Comparison of ENCODE assay signal across 16 cellular contexts in genomic region chr16:31712064-31712540, GRCh38.
A peak's percentile ranks its signal among the peaks of the same experiment; 100 is the strongest.
DNase-seq lines count a peak whose midpoint lies in the region; ATAC-seq, FAIRE-seq and TF ChIP-seq lines count a peak whose summit lies in the region.
"Had no signal": no experiment of that assay in that cellular context is flagged by ENCODE, and none has a peak within 500 bp of the region (broad histone marks: within the 10 kb centered on the region; RNA-seq: fewer than 3 reads in every experiment).

No MANE protein-coding gene starts in this region.

- FAIRE-seq in astrocyte (lab: Jason Lieb, UNC), result no peak

- H3K9me3 ChIP-seq in astrocyte (ENCODE audit: insufficient read depth, low read depth, low read length), result no peaks in the 10 kb centered on the region
- H3K9me3 ChIP-seq in ascending aorta, result no peaks in the 10 kb centered on the region
- H3K9me3 ChIP-seq: MG63, suprapubic skin had no signal

- no peak overlapping the region for H3K9ac ChIP-seq in astrocyte (ENCODE audit: low read length)

- no peak for ATAC-seq in activated CD8-positive, alpha-beta memory T cell treated with anti-CD3 and anti-CD28 coated beads, Interleukin-2, amount 10 ng/mL, durations not matched to agents 7 days and 5 days
- ATAC-seq in HG03342 (IDR thresholded peaks at IDR 0.05; ENCODE audit: unreplicated experiment), result no peak

- H3K9me3 Mint-ChIP-seq in activated CD8-positive, alpha-beta memory T cell treated with anti-CD3 and anti-CD28 coated beads, Interleukin-2, amount 10 ng/mL, durations not matched to agents 7 days and 5 days (ENCODE audit: low read depth), result no peaks in the 10 kb centered on the region
- no peaks in the 10 kb centered on the region for H3K9me3 Mint-ChIP-seq in astrocyte (ENCODE audit: unreplicated experiment)
- peaks cover 31% of the 10 kb centered on the region for H3K9me3 Mint-ChIP-seq in nephron progenitor cell

- CTCF ChIA-PET in activated CD8-positive, alpha-beta memory T cell treated with anti-CD3 and anti-CD28 coated beads, Interleukin-2, amount 10 ng/mL, durations not matched to agents 7 days and 5 days (lab: Charles Lee), result interaction anchor here (0.7 to 2.3 kb wide), 2 partner anchors 11 to 237 kb away, joined by 3 to 9 read pairs; no protein-coding TSS in a partner anchor

- peak; percentile 18 for DNase-seq in activated CD8-positive, alpha-beta memory T cell treated with anti-CD3 and anti-CD28 coated beads, Interleukin-2, amount 50 U/mL, for 4 hours
- no peak for DNase-seq in activated CD8-positive, alpha-beta memory T cell treated with anti-CD3 and anti-CD28 coated beads, Interleukin-2, amount 10 ng/mL, durations not matched to agents 7 days and 5 days
- DNase-seq in H7, result peak; percentile 25
- DNase-seq in astrocyte (ENCODE audit: low read depth), result no peak
- DNase-seq in nephron progenitor cell, result no peak
- DNase-seq in ascending aorta (ENCODE audit: low spot score in 2 of 2), result no peak
- no peak for DNase-seq in inferior parietal cortex (ENCODE audit: extremely low spot score)
- DNase-seq: activated gamma-delta T cell treated with Interleukin-2 at 50 U/mL for 16 hours; head of caudate nucleus; MG63; NCI-H187 treated with DMSO at 0.1 percent for 48 hours; NCI-H510A; SHP77; stimulated activated CD4-positive, alpha-beta T cell treated with anti-CD3 and anti-CD28 coated beads, Interleukin-4, amount 100 ng/mL, for 1 hour had no signal

- H4K20me1 ChIP-seq in astrocyte (ENCODE audit: insufficient read depth, low read length), result peaks cover 26% of the 10 kb centered on the region

- no peak overlapping the region for H3K27ac ChIP-seq in astrocyte (ENCODE audit: low read depth, low read length)
- H3K27ac ChIP-seq in ascending aorta, result no peak overlapping the region
- H3K27ac ChIP-seq: suprapubic skin had no signal

- intact Hi-C loops in ascending aorta (cut with DNase I), result loop anchor here (2.0 to 10.0 kb wide), 3 partner anchors 161 to 237 kb away; partner anchors contain the start of genes RUSF1, TGFB1I1 and ZNF267

- H3K4me2 ChIP-seq in astrocyte (ENCODE audit: low read length), result no peak overlapping the region

- H3K4me3 ChIP-seq in H7 (ENCODE audit: insufficient read depth, low read depth, low read length), result no peak overlapping the region
- H3K4me3 ChIP-seq in astrocyte (ENCODE audit: insufficient read depth, low read depth, low read length), result no peak overlapping the region
- no peak overlapping the region for H3K4me3 ChIP-seq in ascending aorta

- H3K79me2 ChIP-seq in astrocyte (ENCODE audit: insufficient read depth, low read length), result peaks cover 34% of the 10 kb centered on the region

- H3K4me1 ChIP-seq in astrocyte (ENCODE audit: insufficient read depth, low read length) (peaks cover 7% of the 10 kb centered on the region), ascending aorta (peaks cover 4 to 11% of the 10 kb centered on the region in 2 donors)

- H3K36me3 Mint-ChIP-seq in activated CD8-positive, alpha-beta memory T cell treated with anti-CD3 and anti-CD28 coated beads, Interleukin-2, amount 10 ng/mL, durations not matched to agents 7 days and 5 days, result peaks cover 44% of the 10 kb centered on the region
- H3K36me3 Mint-ChIP-seq in astrocyte (ENCODE audit: low read depth, unreplicated experiment), result peaks cover 10% of the 10 kb centered on the region
- peaks cover 44% of the 10 kb centered on the region for H3K36me3 Mint-ChIP-seq in nephron progenitor cell (ENCODE audit: low read depth)

- H2AFZ ChIP-seq in astrocyte (ENCODE audit: low read depth, low read length), result no peak overlapping the region

- H3K4me1 Mint-ChIP-seq in activated CD8-positive, alpha-beta memory T cell treated with anti-CD3 and anti-CD28 coated beads, Interleukin-2, amount 10 ng/mL, durations not matched to agents 7 days and 5 days, result peaks cover 32% of the 10 kb centered on the region
- H3K4me1 Mint-ChIP-seq in astrocyte (ENCODE audit: low read depth, unreplicated experiment) (peaks cover 12% of the 10 kb centered on the region), nephron progenitor cell (peaks cover 19% of the 10 kb centered on the region)

- H3K4me3 Mint-ChIP-seq in activated CD8-positive, alpha-beta memory T cell treated with anti-CD3 and anti-CD28 coated beads, Interleukin-2, amount 10 ng/mL, durations not matched to agents 7 days and 5 days, result no peak overlapping the region
- H3K4me3 Mint-ChIP-seq in astrocyte (ENCODE audit: unreplicated experiment) (peak overlapping the region; percentile 58), nephron progenitor cell (peak overlapping the region; percentile 6)

- no peaks in the 10 kb centered on the region for H3K27me3 Mint-ChIP-seq in activated CD8-positive, alpha-beta memory T cell treated with anti-CD3 and anti-CD28 coated beads, Interleukin-2, amount 10 ng/mL, durations not matched to agents 7 days and 5 days
- H3K27me3 Mint-ChIP-seq in astrocyte (ENCODE audit: low read depth, unreplicated experiment) (no peaks in the 10 kb centered on the region), nephron progenitor cell (ENCODE audit: low read depth, poor library complexity) (peaks cover 3% of the 10 kb centered on the region)

- H3K27ac Mint-ChIP-seq in activated CD8-positive, alpha-beta memory T cell treated with anti-CD3 and anti-CD28 coated beads, Interleukin-2, amount 10 ng/mL, durations not matched to agents 7 days and 5 days, result no peak overlapping the region
- H3K27ac Mint-ChIP-seq in astrocyte (ENCODE audit: unreplicated experiment) (no peak overlapping the region), nephron progenitor cell (no peak overlapping the region)

- H3K36me3 ChIP-seq in H7 (replicated peaks; ENCODE audit: control insufficient read depth, insufficient read depth, low read length), result peaks cover 12% of the 10 kb centered on the region
- H3K36me3 ChIP-seq in astrocyte (ENCODE audit: insufficient read depth, low read length), result no peaks in the 10 kb centered on the region
- no peaks in the 10 kb centered on the region for H3K36me3 ChIP-seq in ascending aorta

- TF ChIP-seq CTCF in astrocyte (IDR thresholded peaks at IDR 0.05; ENCODE audit: insufficient read depth, low read depth, low read length), result no peak
- no peak for TF ChIP-seq CTCF in nephron progenitor cell (IDR thresholded peaks at IDR 0.05)
- TF ChIP-seq CTCF in ascending aorta (IDR thresholded peaks at IDR 0.05), result no peak

- no peaks in the 10 kb centered on the region for H3K27me3 ChIP-seq in H7 (ENCODE audit: control insufficient read depth, insufficient read depth, low read length)
- no peaks in the 10 kb centered on the region for H3K27me3 ChIP-seq in astrocyte (ENCODE audit: insufficient read depth, low read length)
- H3K27me3 ChIP-seq in ascending aorta, result no peaks in the 10 kb centered on the region
- H3K27me3 ChIP-seq: MG63, suprapubic skin had no signal

Comparison
In these comparisons a context has a peak if more than half of its experiments do, and no peak if none do; other contexts are left out.
1. DNase-seq: peak in activated CD8-positive, alpha-beta memory T cell treated with anti-CD3 and anti-CD28 coated beads, Interleukin-2, amount 50 U/mL, for 4 hours (single experiment) and H7 (single experiment); none in activated CD8-positive, alpha-beta memory T cell treated with anti-CD3 and anti-CD28 coated beads, Interleukin-2, amount 10 ng/mL, durations not matched to agents 7 days and 5 days (single experiment), astrocyte (single experiment), nephron progenitor cell (single experiment), ascending aorta (0 of 2) and inferior parietal cortex (single experiment).